ENCODE assay signal across 8 cellular contexts in the genomic region with DNA sequence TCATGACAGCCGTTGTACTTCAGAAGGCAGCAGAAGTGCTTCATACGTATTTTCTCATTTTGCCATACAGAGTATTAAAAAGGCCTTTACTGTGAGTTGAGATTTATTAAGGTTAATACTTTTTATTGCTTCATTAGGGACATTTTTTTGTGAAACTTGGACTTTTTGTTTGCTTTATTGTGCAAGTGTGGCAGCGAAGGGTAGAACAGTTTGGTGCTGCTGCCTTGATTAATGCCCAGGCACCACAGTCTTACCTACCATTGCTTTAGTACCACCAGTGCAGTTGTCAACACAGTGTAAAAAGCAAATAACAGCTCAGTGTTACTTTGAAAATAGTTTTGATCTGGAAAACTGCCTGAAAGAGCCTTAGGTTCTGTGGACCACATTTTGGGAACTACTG.
"Had no signal": no experiment of that assay in that cellular context is flagged by ENCODE, and none has a peak within 500 bp of the region (broad histone marks: within the 10 kb centered on the region; RNA-seq: fewer than 3 reads in every experiment).

No MANE protein-coding gene starts in this region.

- ATAC-seq: GM23338, K562 had no signal

- FAIRE-seq: H1, H54, K562 had no signal

- DNase-seq: H9, HCEC 1CT, IMR-90, KG1 had no signal

- H3K4me3 ChIP-seq: GM23338, K562 had no signal
